ENCODE assay signal across 8 cellular contexts in genomic region chr2:54708584-54709340, GRCh38. TPM values are rescaled to one million over a fixed set of nuclear protein-coding genes. Genes with fewer than 3 reads are reported as not detected.
DNase-seq lines count a peak whose midpoint lies in the region; ATAC-seq, FAIRE-seq and TF ChIP-seq lines count a peak whose summit lies in the region.

No MANE protein-coding gene starts in this region.

- peaks cover 10% of the 10 kb centered on the region for H3K27me3 Mint-ChIP-seq in progenitor cell of endocrine pancreas

- H3K4me1 ChIP-seq in foreskin keratinocyte, result no peaks in the 10 kb centered on the region

- no peak overlapping the region for H3K27ac Mint-ChIP-seq in progenitor cell of endocrine pancreas

- H3K27me3 ChIP-seq in foreskin keratinocyte, result no peaks in the 10 kb centered on the region

- TF ChIP-seq CTCF in VCaP (conservative IDR thresholded peaks at IDR 0.05), result peak; percentile 26; the same call in 1 of the 2 replicates
- peak; percentile 21 for TF ChIP-seq CTCF in foreskin keratinocyte (conservative IDR thresholded peaks at IDR 0.05)
- no peak for TF ChIP-seq CTCF in progenitor cell of endocrine pancreas (IDR thresholded peaks at IDR 0.05; ENCODE audit: unreplicated experiment)

- ATAC-seq in foreskin keratinocyte, result peak; percentile 74
- no peak for ATAC-seq in GM18861 (IDR thresholded peaks at IDR 0.05; ENCODE audit: unreplicated experiment)
- ATAC-seq in HG03196 (IDR thresholded peaks at IDR 0.05; ENCODE audit: unreplicated experiment), result no peak

- H3K27ac ChIP-seq in VCaP, result peak overlapping the region; percentile 73
- no peak overlapping the region for H3K27ac ChIP-seq in foreskin keratinocyte

- peak; percentile 59 for DNase-seq in NCI-H748 (lab: John Stamatoyannopoulos, UW; ENCODE audit: unreplicated experiment)
- DNase-seq in NCI-H748 treated with DMSO at 0.1 percent for 48 hours (lab: John Stamatoyannopoulos, UW), result no peak
- DNase-seq in foreskin keratinocyte, result peak in 1 of 2 donors; percentile 20
- DNase-seq in progenitor cell of endocrine pancreas (ENCODE audit: low spot score, unreplicated experiment), result peak; percentile 23
- no peak for DNase-seq in frontal cortex (ENCODE audit: low spot score in 2 of 2)

- peaks cover 2% of the 10 kb centered on the region for H3K4me1 Mint-ChIP-seq in progenitor cell of endocrine pancreas (ENCODE audit: low read depth)

- H3K4me3 Mint-ChIP-seq in progenitor cell of endocrine pancreas (ENCODE audit: low read depth), result peak overlapping the region; percentile 60

- H3K9me3 Mint-ChIP-seq in progenitor cell of endocrine pancreas (ENCODE audit: low read depth), result no peaks in the 10 kb centered on the region

- no peak for FAIRE-seq in frontal cortex (lab: Jason Lieb, UNC)

- H3K36me3 Mint-ChIP-seq in progenitor cell of endocrine pancreas (ENCODE audit: insufficient read depth), result no peaks in the 10 kb centered on the region

RNA-seq across cellular contexts. Expression of gene EML6, which starts 14.7 kb away (rescaled TPM):
- total RNA-seq in foreskin keratinocyte (0.61 and 0.63 TPM in 2 replicates), progenitor cell of endocrine pancreas (2.6 and 4.0 TPM in 2 replicates), frontal cortex (5.3 TPM)
- 0.16 and 0.36 TPM in 2 replicates for polyA plus RNA-seq in foreskin keratinocyte

Comparison
In these comparisons a context has a peak if more than half of its experiments do, and no peak if none do; other contexts are left out.
1. DNase-seq: peak in NCI-H748 (single experiment) and progenitor cell of endocrine pancreas (single experiment); none in NCI-H748 treated with DMSO at 0.1 percent for 48 hours (single experiment) and frontal cortex (0 of 2).